In genomic region chr10:73096041-73096451, GRCh38 we compare ENCODE assay signal across 8 cellular contexts. TPM values are rescaled to one million over a fixed set of nuclear protein-coding genes. Genes with fewer than 3 reads are reported as not detected.
DNase-seq lines count a peak whose midpoint lies in the region; ATAC-seq and TF ChIP-seq lines count a peak whose summit lies in the region.

No MANE protein-coding gene starts in this region.

- H3K4me1 Mint-ChIP-seq in activated naive CD8-positive, alpha-beta T cell (ENCODE audit: low read depth), result peaks cover 36% of the 10 kb centered on the region

- intact Hi-C loops in posterior cingulate gyrus (cut with DNase I) (no loop called here), upper lobe of right lung (cut with DNase I) (no loop called here)

- no peaks in the 10 kb centered on the region for H3K9me3 ChIP-seq in cardiac muscle cell (ENCODE audit: low read depth)
- H3K9me3 ChIP-seq in upper lobe of right lung, result no peaks in the 10 kb centered on the region

- peak overlapping the region; percentile 90 for H3K4me3 ChIP-seq in cardiac muscle cell
- H3K4me3 ChIP-seq in upper lobe of right lung, result peak overlapping the region; percentile 87

- peak; percentile 23 for ATAC-seq in GM19372 (IDR thresholded peaks at IDR 0.05; ENCODE audit: low read depth, unreplicated experiment)
- ATAC-seq in upper lobe of right lung, result peak; percentile 60

- H3K4me3 Mint-ChIP-seq in activated naive CD8-positive, alpha-beta T cell, result peak overlapping the region; percentile 90

- no peaks in the 10 kb centered on the region for H3K9me3 Mint-ChIP-seq in activated naive CD8-positive, alpha-beta T cell (ENCODE audit: low read depth)

- DNase-seq in HT-29 (ENCODE audit: low spot score), result peak; percentile 68
- DNase-seq in SKM-1 treated with dmso at 0.1 percent for 144 hours (lab: John Stamatoyannopoulos, UW; ENCODE audit: unreplicated experiment), result peak; percentile 49
- peak; percentile 82 to 86 for DNase-seq in cardiac muscle cell (ENCODE audit: low read depth in 1 of 2, low spot score in 1 of 2)
- DNase-seq in posterior cingulate gyrus, result peak; percentile 39 to 92 (median 54)
- DNase-seq in upper lobe of right lung, result peak; percentile 87

- H3K36me3 Mint-ChIP-seq in activated naive CD8-positive, alpha-beta T cell, result peaks cover 3% of the 10 kb centered on the region

- H3K27me3 Mint-ChIP-seq in activated naive CD8-positive, alpha-beta T cell, result no peaks in the 10 kb centered on the region

- peak overlapping the region; percentile 97 for H3K27ac ChIP-seq in C4-2B
- H3K27ac ChIP-seq in cardiac muscle cell, result peak overlapping the region; percentile 88
- peak overlapping the region; percentile 87 for H3K27ac ChIP-seq in upper lobe of right lung

- peak overlapping the region; percentile 96 for H3K27ac Mint-ChIP-seq in activated naive CD8-positive, alpha-beta T cell

- peaks cover 28% of the 10 kb centered on the region for H3K4me1 ChIP-seq in cardiac muscle cell (ENCODE audit: low read depth)
- peaks cover 10% of the 10 kb centered on the region for H3K4me1 ChIP-seq in upper lobe of right lung

- no peak for TF ChIP-seq CTCF in C4-2B (conservative IDR thresholded peaks at IDR 0.05)
- no peak for TF ChIP-seq CTCF in cardiac muscle cell (IDR thresholded peaks at IDR 0.05; ENCODE audit: low read depth, low read length)
- no peak for TF ChIP-seq CTCF in upper lobe of right lung (IDR thresholded peaks at IDR 0.05)

- no peaks in the 10 kb centered on the region for H3K36me3 ChIP-seq in cardiac muscle cell
- H3K36me3 ChIP-seq in upper lobe of right lung, result peaks cover 4% of the 10 kb centered on the region

- no peaks in the 10 kb centered on the region for H3K27me3 ChIP-seq in cardiac muscle cell
- no peaks in the 10 kb centered on the region for H3K27me3 ChIP-seq in upper lobe of right lung

RNA-seq across cellular contexts. Expression of gene P4HA1, which starts 0.6 kb away (rescaled TPM):
- total RNA-seq in HT-29 (2014; rRNA removed; shearing (Covaris generic)), result 15.1 and 16.9 TPM in 2 replicates
- total RNA-seq in cardiac muscle cell (92.0 and 103 TPM in 2 replicates), upper lobe of right lung (51.8 TPM)
- polyA plus RNA-seq in cardiac muscle cell, result 172 and 174 TPM in 2 replicates

RNA-seq across cellular contexts. Expression of gene NUDT13, which starts 14.2 kb away (rescaled TPM):
- total RNA-seq in HT-29 (2014; rRNA removed; shearing (Covaris generic)), result 1.5 and 2.7 TPM in 2 replicates
- total RNA-seq in cardiac muscle cell (1.5 and 2.1 TPM in 2 replicates), upper lobe of right lung (2.3 TPM)
- 1.7 and 3.1 TPM in 2 replicates for polyA plus RNA-seq in cardiac muscle cell

Comparison
In these comparisons a context has a peak if more than half of its experiments do, and no peak if none do; other contexts are left out.
1. Peak in every context shown above with its lines: DNase-seq, ATAC-seq, H3K4me3 ChIP-seq and H3K27ac ChIP-seq.